27 cellular contexts compared by ENCODE assay signal in the genomic region with DNA sequence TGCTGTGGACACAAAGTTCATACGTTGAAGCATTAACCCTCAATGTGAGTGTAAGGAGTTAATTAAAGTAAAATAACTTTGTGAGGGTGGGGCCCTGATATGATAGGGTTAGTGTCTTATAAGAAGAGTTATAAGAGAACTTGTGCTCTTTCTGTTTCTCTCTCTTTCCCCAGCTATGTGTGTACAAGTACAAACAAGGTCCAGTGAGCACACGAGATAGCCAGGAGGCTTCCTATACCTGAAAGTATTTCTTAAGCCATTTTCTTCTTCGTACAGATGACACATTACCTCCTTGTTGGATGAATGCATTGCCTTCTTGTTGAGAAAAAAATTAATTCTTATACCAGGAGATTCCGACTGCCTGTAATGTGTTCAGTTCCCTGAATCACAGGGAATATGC.
"Had no signal": no experiment of that assay in that cellular context is flagged by ENCODE, and none has a peak within 500 bp of the region (broad histone marks: within the 10 kb centered on the region; RNA-seq: fewer than 3 reads in every experiment).

No MANE protein-coding gene starts in this region.

- H3K36me3 ChIP-seq: colonic mucosa, esophagus muscularis mucosa, esophagus squamous epithelium, gastrocnemius medialis, gastroesophageal sphincter, heart left ventricle, heart right ventricle had no signal

- H3K4me3 ChIP-seq: colonic mucosa, coronary artery, dorsolateral prefrontal cortex, esophagus muscularis mucosa, esophagus squamous epithelium, gastrocnemius medialis, gastroesophageal sphincter, heart left ventricle, heart right ventricle, hepatocyte had no signal

- H3K4me3 Mint-ChIP-seq: dendritic cell treated with granulocyte-macrophage colony-stimulating factor and Interleukin-4, amounts not matched to agents 40 ng/mL and 50 ng/mL, for 4 days; effector memory CD8-positive, alpha-beta T cell; endodermal cell had no signal

- H3K9me3 Mint-ChIP-seq: dendritic cell treated with granulocyte-macrophage colony-stimulating factor and Interleukin-4, amounts not matched to agents 40 ng/mL and 50 ng/mL, for 4 days; effector memory CD8-positive, alpha-beta T cell; endodermal cell had no signal

- H3K4me2 ChIP-seq: hepatocyte had no signal

- H3K27ac Mint-ChIP-seq: dendritic cell treated with granulocyte-macrophage colony-stimulating factor and Interleukin-4, amounts not matched to agents 40 ng/mL and 50 ng/mL, for 4 days; effector memory CD8-positive, alpha-beta T cell; endodermal cell had no signal

- H3K27me3 ChIP-seq: colonic mucosa, dorsolateral prefrontal cortex, esophagus muscularis mucosa, esophagus squamous epithelium, gastrocnemius medialis, gastroesophageal sphincter, heart left ventricle, heart right ventricle, hepatocyte had no signal

- H3K27ac ChIP-seq: colonic mucosa, coronary artery, dorsolateral prefrontal cortex, epithelial cell of prostate, esophagus muscularis mucosa, esophagus squamous epithelium, gastrocnemius medialis, gastroesophageal sphincter, heart left ventricle, heart right ventricle, hepatocyte had no signal

- ATAC-seq: effector memory CD8-positive, alpha-beta T cell; esophagus mucosa; gastrocnemius medialis; gastroesophageal sphincter; heart left ventricle; heart right ventricle had no signal

- H2AFZ ChIP-seq: hepatocyte had no signal

- H3K4me1 Mint-ChIP-seq: endodermal cell had no signal

- H3K9me3 ChIP-seq: colonic mucosa, esophagus muscularis mucosa, esophagus squamous epithelium, gastrocnemius medialis, gastroesophageal sphincter, heart left ventricle, heart right ventricle had no signal

- H3K27me3 Mint-ChIP-seq: dendritic cell treated with granulocyte-macrophage colony-stimulating factor and Interleukin-4, amounts not matched to agents 40 ng/mL and 50 ng/mL, for 4 days; effector memory CD8-positive, alpha-beta T cell had no signal

- H3K4me1 ChIP-seq: colonic mucosa had no signal

- DNase-seq: colonic mucosa; cortex of kidney; dermis blood vessel endothelial cell; dorsolateral prefrontal cortex; effector CD4-positive, alpha-beta T cell; effector CD8-positive, alpha-beta T cell; effector memory CD8-positive, alpha-beta T cell; endodermal cell; erythroblast; esophagus squamous epithelium; foreskin fibroblast; foreskin melanocyte; gastrocnemius medialis; glutamatergic neuron; head of caudate nucleus; heart left ventricle; heart right ventricle had no signal

- FAIRE-seq: colon, endothelial cell of umbilical vein, frontal cortex had no signal
